ENCODE assay signal across 1 cellular context in genomic region chr15:65365229-65365628, GRCh38.
TF ChIP-seq lines count a peak whose summit lies in the region.

No MANE protein-coding gene starts in this region.

TF ChIP-seq in HepG2, 621 proteins besides CTCF, POLR2A, EP300 and RAD21 (continued from another document and continues in another):
- TF ChIP-seq KDM3A (CRISPR knock-in tag; IDR thresholded peaks at IDR 0.05; ENCODE audit: low read depth) (no peak), ZNF33A (CRISPR knock-in tag; IDR thresholded peaks at IDR 0.05; ENCODE audit: borderline replicate concordance) (no peak), SOX5 (CRISPR knock-in tag; IDR thresholded peaks at IDR 0.05; ENCODE audit: borderline replicate concordance) (no peak; the same call in 1 of the 2 replicates), ZNF749 (CRISPR knock-in tag; IDR thresholded peaks at IDR 0.05; ENCODE audit: borderline replicate concordance) (no peak), WIZ (CRISPR knock-in tag; IDR thresholded peaks at IDR 0.05) (no peak), SAP130 (CRISPR knock-in tag; IDR thresholded peaks at IDR 0.05; ENCODE audit: low read depth) (peak; percentile 61), ZNF615 (CRISPR knock-in tag; IDR thresholded peaks at IDR 0.05; ENCODE audit: borderline replicate concordance) (no peak), CREBL2 (CRISPR knock-in tag; IDR thresholded peaks at IDR 0.05; ENCODE audit: borderline replicate concordance) (no peak), ZEB1 (IDR thresholded peaks at IDR 0.05; ENCODE audit: insufficient replicate concordance, low read depth) (no peak), HNF1B (CRISPR knock-in tag; IDR thresholded peaks at IDR 0.05) (peak; percentile 31; the same call in 1 of the 2 replicates), IRF2 (CRISPR knock-in tag; IDR thresholded peaks at IDR 0.05) (0 out of 2 replicates have a peak, but pooled peaks have one; percentile 27), YEATS2 (CRISPR knock-in tag; IDR thresholded peaks at IDR 0.05; ENCODE audit: borderline replicate concordance) (no peak), NR2F2 (IDR thresholded peaks at IDR 0.05; ENCODE audit: borderline replicate concordance, low read depth) (no peak), ZNF572 (CRISPR knock-in tag; IDR thresholded peaks at IDR 0.05) (no peak), THYN1 (CRISPR knock-in tag; IDR thresholded peaks at IDR 0.05; ENCODE audit: borderline replicate concordance, low read depth) (no peak), TARDBP (CRISPR knock-in tag; IDR thresholded peaks at IDR 0.05) (0 out of 2 replicates have a peak, but pooled peaks have one; percentile 40), PHF20 (CRISPR knock-in tag; IDR thresholded peaks at IDR 0.05) (no peak), ATF7 (IDR thresholded peaks at IDR 0.05) (no peak), ATF7 (CRISPR knock-in tag; IDR thresholded peaks at IDR 0.05) (no peak), ZFP36 (IDR thresholded peaks at IDR 0.05; ENCODE audit: borderline replicate concordance, low read depth, low read length, partially characterized antibody) (no peak), ZNF609 (CRISPR knock-in tag; IDR thresholded peaks at IDR 0.05; ENCODE audit: borderline replicate concordance) (0 out of 2 replicates have a peak, but pooled peaks have one; percentile 23), BCLAF1 (IDR thresholded peaks at IDR 0.05) (no peak), ATRX (CRISPR knock-in tag; IDR thresholded peaks at IDR 0.05; ENCODE audit: borderline replicate concordance) (no peak), RNF2 (conservative IDR thresholded peaks at IDR 0.05; ENCODE audit: low read depth) (no peak), ZNF543 (CRISPR knock-in tag; IDR thresholded peaks at IDR 0.05) (no peak), ZNF580 (CRISPR knock-in tag; IDR thresholded peaks at IDR 0.05; ENCODE audit: borderline replicate concordance, low read depth) (no peak), ZFP82 (CRISPR knock-in tag; IDR thresholded peaks at IDR 0.05; ENCODE audit: borderline replicate concordance) (no peak), HDAC1 (CRISPR knock-in tag; IDR thresholded peaks at IDR 0.05) (no peak), FOXP4 (CRISPR knock-in tag; IDR thresholded peaks at IDR 0.05) (peak; percentile 39; the same call in 1 of the 2 replicates), MNT (IDR thresholded peaks at IDR 0.05) (no peak), ZNF563 (CRISPR knock-in tag; IDR thresholded peaks at IDR 0.05) (no peak), ZIK1 (CRISPR knock-in tag; IDR thresholded peaks at IDR 0.05; ENCODE audit: borderline replicate concordance, low read depth) (no peak), GATA4 (IDR thresholded peaks at IDR 0.05; ENCODE audit: borderline replicate concordance, low read depth) (no peak), CSRNP1 (CRISPR knock-in tag; IDR thresholded peaks at IDR 0.05) (no peak), ZNF629 (CRISPR knock-in tag; conservative IDR thresholded peaks at IDR 0.05) (peak; percentile 25; the same call in 1 of the 2 replicates), BORCS8-MEF2B (CRISPR knock-in tag; IDR thresholded peaks at IDR 0.05) (no peak), ZBTB37 (CRISPR knock-in tag; IDR thresholded peaks at IDR 0.05) (no peak), ZNF777 (CRISPR knock-in tag; IDR thresholded peaks at IDR 0.05) (no peak), HOXA3 (CRISPR knock-in tag; IDR thresholded peaks at IDR 0.05) (peak; percentile 56; the same call in 1 of the 2 replicates), ZNF792 (CRISPR knock-in tag; IDR thresholded peaks at IDR 0.05) (no peak), ZMYM3 (CRISPR knock-in tag; IDR thresholded peaks at IDR 0.05) (peak; percentile 21; the same call in 1 of the 2 replicates), SALL1 (CRISPR knock-in tag; IDR thresholded peaks at IDR 0.05) (peak; percentile 65), ASH2L (IDR thresholded peaks at IDR 0.05; ENCODE audit: insufficient read length, low read depth, low read length) (no peak), XBP1 (CRISPR knock-in tag; IDR thresholded peaks at IDR 0.05) (no peak), NCOA5 (CRISPR knock-in tag; IDR thresholded peaks at IDR 0.05) (no peak), MZF1 (CRISPR knock-in tag; IDR thresholded peaks at IDR 0.05; ENCODE audit: borderline replicate concordance) (no peak), MEIS2 (CRISPR knock-in tag; IDR thresholded peaks at IDR 0.05) (peak; percentile 58), MAFK (conservative IDR thresholded peaks at IDR 0.05 in 1 of 2, IDR thresholded peaks at IDR 0.05 in 1 of 2; ENCODE audit: low read length in 2 of 2) (no peak), THAP11 (CRISPR knock-in tag; IDR thresholded peaks at IDR 0.05) (no peak), ZSCAN22 (CRISPR knock-in tag; IDR thresholded peaks at IDR 0.05) (no peak), ZNF569 (CRISPR knock-in tag; IDR thresholded peaks at IDR 0.05; ENCODE audit: borderline replicate concordance) (no peak), IRF1 (CRISPR knock-in tag; IDR thresholded peaks at IDR 0.05; ENCODE audit: low read depth) (no peak), ARNTL (CRISPR knock-in tag; IDR thresholded peaks at IDR 0.05) (no peak), ZSCAN25 (CRISPR knock-in tag; IDR thresholded peaks at IDR 0.05) (no peak), DNMT1 (CRISPR knock-in tag; IDR thresholded peaks at IDR 0.05) (no peak)
